ENCODE assay signal across 30 cellular contexts in the genomic region with DNA sequence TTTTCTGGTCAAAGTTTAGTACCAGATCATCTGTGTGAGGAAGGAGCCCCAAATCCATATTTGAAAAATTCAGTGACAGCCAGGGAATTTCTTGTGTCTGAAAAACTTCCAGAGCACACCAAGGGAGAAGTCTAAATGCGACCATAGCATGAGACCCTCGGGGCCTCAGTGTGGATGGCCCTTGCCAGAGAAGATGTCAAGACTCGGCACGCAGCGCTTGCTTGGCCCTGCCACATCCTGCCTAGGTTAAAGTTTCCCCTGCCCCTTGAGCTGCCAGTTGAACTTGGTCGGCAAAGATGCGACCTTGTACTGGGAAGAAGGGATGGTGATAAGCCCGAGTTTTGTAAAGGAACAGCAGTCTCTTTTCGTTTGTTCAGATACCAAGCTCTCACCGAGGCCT.
"Had no signal": no experiment of that assay in that cellular context is flagged by ENCODE, and none has a peak within 500 bp of the region (broad histone marks: within the 10 kb centered on the region; RNA-seq: fewer than 3 reads in every experiment).

No MANE protein-coding gene starts in this region.

- H3K36me3 ChIP-seq: brain microvascular endothelial cell, WERI-Rb-1 had no signal

- ATAC-seq: activated CD4-positive, CD25-positive, alpha-beta regulatory T cell treated with anti-CD3 and anti-CD28 coated beads, Interleukin-2, amount 50 U/mL, for 24 hours; activated CD8-positive, alpha-beta T cell treated with anti-CD3 and anti-CD28 coated beads for 36 hours; activated T-cell treated with anti-CD3 and anti-CD28 coated beads, Interleukin-2, amount 50 U/mL, for 4 hours; activated T-helper 17 cell treated with anti-CD3 and anti-CD28 coated beads, Interleukin-2, amount 50 U/mL, for 72 hours; T-helper 17 cell had no signal

- DNase-seq: activated B cell treated with CpG ODN at 0.5 μM for 24 hours; activated CD4-positive, alpha-beta T cell treated with anti-CD3 and anti-CD28 coated beads for 48 hours; activated CD4-positive, alpha-beta T cell treated with anti-CD3 and anti-CD28 coated beads, Interleukin-2, amount 50 U/mL, for 1 hour; activated CD4-positive, alpha-beta T cell treated with anti-CD3 and anti-CD28 coated beads, Interleukin-2, amount 50 U/mL, for 48 hours; activated CD8-positive, alpha-beta memory T cell treated with anti-CD3 and anti-CD28 coated beads for 24 hours; activated CD8-positive, alpha-beta T cell treated with anti-CD3 and anti-CD28 coated beads for 36 hours; activated effector memory CD4-positive, alpha-beta T cell treated with Interleukin-2 at 50 U/mL for 16 hours; activated gamma-delta T cell treated with Interleukin-2 at 50 U/mL for 16 hours; activated naive CD4-positive, alpha-beta T cell treated with anti-CD3 and anti-CD28 coated beads, Interleukin-2, amount 50 U/mL, for 16 hours; activated naive CD4-positive, alpha-beta T cell treated with Interleukin-2 at 50 U/mL for 16 hours; activated T-cell treated with anti-CD3 and anti-CD28 coated beads, Interleukin-2, amount 50 U/mL, for 4 hours; amniotic stem cell; anterior cingulate cortex; brain microvascular endothelial cell; caudate nucleus; effector CD8-positive, alpha-beta T cell; foreskin fibroblast; SW 1271; T-helper 1 cell; T-helper 17 cell; T1000; WERI-Rb-1 had no signal

- H3K27ac ChIP-seq: brain microvascular endothelial cell, epithelial cell of prostate, WERI-Rb-1 had no signal

- FAIRE-seq: astrocyte, colon, endometrium, endothelial cell of umbilical vein, frontal cortex had no signal

- H3K27me3 ChIP-seq: brain microvascular endothelial cell had no signal
